In genomic region chr9:133119039-133119438, GRCh38 we compare ENCODE assay signal across 8 cellular contexts. TPM values are rescaled to one million over a fixed set of nuclear protein-coding genes. Genes with fewer than 3 reads are reported as not detected.
DNase-seq lines count a peak whose midpoint lies in the region; ATAC-seq and TF ChIP-seq lines count a peak whose summit lies in the region.

No MANE protein-coding gene starts in this region.

- H3K79me1 ChIP-seq in mesenchymal stem cell (replicated peaks; ENCODE audit: low read length, poor library complexity, severe bottlenecking) (peaks cover 22% of the 10 kb centered on the region), trophoblast cell (ENCODE audit: low read length) (peaks cover 5% of the 10 kb centered on the region)

- H3K79me2 ChIP-seq in trophoblast cell (ENCODE audit: control insufficient read depth, insufficient read depth, low read length, poor library complexity) = peaks cover 6% of the 10 kb centered on the region

- no peak overlapping the region for H2AK5ac ChIP-seq in mesenchymal stem cell (ENCODE audit: low read length, severe bottlenecking)
- H2AK5ac ChIP-seq in trophoblast cell (ENCODE audit: low read length) = no peak overlapping the region

- H3K9me3 Mint-ChIP-seq in activated CD4-positive, alpha-beta T cell treated with anti-CD3 and anti-CD28 coated beads for 36 hours (ENCODE audit: low read depth) = no peaks in the 10 kb centered on the region
- no peaks in the 10 kb centered on the region for H3K9me3 Mint-ChIP-seq in activated CD4-positive, alpha-beta T cell treated with anti-CD3 and anti-CD28 coated beads, Interleukin-2, amount 10 ng/mL, durations not matched to agents 7 days and 5 days
- H3K9me3 Mint-ChIP-seq in dendritic cell treated with granulocyte-macrophage colony-stimulating factor and Interleukin-4, amounts not matched to agents 40 ng/mL and 50 ng/mL, for 4 days = no peaks in the 10 kb centered on the region

- H3K27me3 Mint-ChIP-seq in activated CD4-positive, alpha-beta T cell treated with anti-CD3 and anti-CD28 coated beads for 36 hours = no peaks in the 10 kb centered on the region
- H3K27me3 Mint-ChIP-seq in activated CD4-positive, alpha-beta T cell treated with anti-CD3 and anti-CD28 coated beads, Interleukin-2, amount 10 ng/mL, durations not matched to agents 7 days and 5 days = no peaks in the 10 kb centered on the region
- no peaks in the 10 kb centered on the region for H3K27me3 Mint-ChIP-seq in dendritic cell treated with granulocyte-macrophage colony-stimulating factor and Interleukin-4, amounts not matched to agents 40 ng/mL and 50 ng/mL, for 4 days

- peaks cover 62% of the 10 kb centered on the region for H3K4me1 Mint-ChIP-seq in activated CD4-positive, alpha-beta T cell treated with anti-CD3 and anti-CD28 coated beads for 36 hours
- peaks cover 72% of the 10 kb centered on the region for H3K4me1 Mint-ChIP-seq in activated CD4-positive, alpha-beta T cell treated with anti-CD3 and anti-CD28 coated beads, Interleukin-2, amount 10 ng/mL, durations not matched to agents 7 days and 5 days
- peaks cover 81% of the 10 kb centered on the region for H3K4me1 Mint-ChIP-seq in dendritic cell treated with granulocyte-macrophage colony-stimulating factor and Interleukin-4, amounts not matched to agents 40 ng/mL and 50 ng/mL, for 4 days (ENCODE audit: low read depth)

- H3K27ac ChIP-seq in mesenchymal stem cell (ENCODE audit: low read length, poor library complexity, severe bottlenecking) (no peak overlapping the region), thoracic aorta (no peak overlapping the region), trophoblast cell (ENCODE audit: low read depth, low read length) (no peak overlapping the region)

- H3K4me1 ChIP-seq in mesenchymal stem cell (ENCODE audit: control insufficient read depth, insufficient read depth, low read depth, low read length) (peaks cover 77% of the 10 kb centered on the region), thoracic aorta (ENCODE audit: control insufficient read depth in 1 of 2, low read depth in 2 of 2) (peaks cover 23 to 68% of the 10 kb centered on the region in 2 donors), trophoblast cell (ENCODE audit: control insufficient read depth in 1 of 2, insufficient read depth in 2 of 2, low read length in 2 of 2) (peaks cover 34 to 35% of the 10 kb centered on the region in 2 experiments)

- H4K8ac ChIP-seq in mesenchymal stem cell (ENCODE audit: low read length) = no peak overlapping the region
- no peak overlapping the region for H4K8ac ChIP-seq in trophoblast cell (ENCODE audit: low read depth, low read length)

- CTCF ChIA-PET in activated CD4-positive, alpha-beta T cell treated with anti-CD3 and anti-CD28 coated beads for 36 hours (lab: Charles Lee) = interaction anchor here (1.0 to 11.8 kb wide), 3 partner anchors 10 to 87 kb away, joined by 3 to 139 read pairs (median 3); no protein-coding TSS in a partner anchor
- CTCF ChIA-PET in activated CD4-positive, alpha-beta T cell treated with anti-CD3 and anti-CD28 coated beads, Interleukin-2, amount 10 ng/mL, durations not matched to agents 7 days and 5 days (lab: Charles Lee) = interaction anchor here (0.8 to 5.2 kb wide), 8 partner anchors 9 to 97 kb away, joined by 3 to 45 read pairs (median 8); no protein-coding TSS in a partner anchor

- POLR2A ChIA-PET in activated CD4-positive, alpha-beta T cell treated with anti-CD3 and anti-CD28 coated beads for 36 hours (lab: Charles Lee) = interaction anchor here (1.4 kb wide), 1 partner anchor 25 kb away, joined by 4 read pairs; no protein-coding TSS in a partner anchor
- POLR2A ChIA-PET in activated CD4-positive, alpha-beta T cell treated with anti-CD3 and anti-CD28 coated beads, Interleukin-2, amount 10 ng/mL, durations not matched to agents 7 days and 5 days (lab: Charles Lee) = no interaction called here

- H3K9me3 ChIP-seq in mesenchymal stem cell (ENCODE audit: control insufficient read depth, low read length) = no peaks in the 10 kb centered on the region
- H3K9me3 ChIP-seq in thoracic aorta = no peaks in the 10 kb centered on the region
- peaks cover 4% of the 10 kb centered on the region for H3K9me3 ChIP-seq in trophoblast cell (ENCODE audit: insufficient read depth, low read depth, low read length)

- ATAC-seq in activated CD4-positive, alpha-beta T cell treated with anti-CD3 and anti-CD28 coated beads for 36 hours = no peak
- no peak for ATAC-seq in thoracic aorta (ENCODE audit: insufficient number of reproducible peaks, low FRiP score, low read depth)
- ATAC-seq in GM18517 (IDR thresholded peaks at IDR 0.05; ENCODE audit: unreplicated experiment) = no peak

- peaks cover 4% of the 10 kb centered on the region for H3K36me3 Mint-ChIP-seq in activated CD4-positive, alpha-beta T cell treated with anti-CD3 and anti-CD28 coated beads for 36 hours (ENCODE audit: low read depth)
- no peaks in the 10 kb centered on the region for H3K36me3 Mint-ChIP-seq in activated CD4-positive, alpha-beta T cell treated with anti-CD3 and anti-CD28 coated beads, Interleukin-2, amount 10 ng/mL, durations not matched to agents 7 days and 5 days (ENCODE audit: low read depth)
- peaks cover 59% of the 10 kb centered on the region for H3K36me3 Mint-ChIP-seq in dendritic cell treated with granulocyte-macrophage colony-stimulating factor and Interleukin-4, amounts not matched to agents 40 ng/mL and 50 ng/mL, for 4 days (ENCODE audit: low read depth)

- H2AFZ ChIP-seq in mesenchymal stem cell (ENCODE audit: low read depth, low read length) = no peak overlapping the region
- H2AFZ ChIP-seq in trophoblast cell (ENCODE audit: insufficient read depth, low read length, poor library complexity) = no peak overlapping the region

- H2BK120ac ChIP-seq in mesenchymal stem cell (ENCODE audit: low read depth, low read length) (no peak overlapping the region), trophoblast cell (ENCODE audit: insufficient read depth, low read length, poor library complexity) (no peak overlapping the region)

- DNase-seq in activated CD4-positive, alpha-beta T cell treated with anti-CD3 and anti-CD28 coated beads for 36 hours = no peak
- DNase-seq in activated CD4-positive, alpha-beta T cell treated with anti-CD3 and anti-CD28 coated beads, Interleukin-2, amount 10 ng/mL, durations not matched to agents 7 days and 5 days = no peak
- DNase-seq in mesenchymal stem cell (no peak), thoracic aorta (ENCODE audit: low spot score) (no peak), RPMI8226 (no peak), trophoblast cell (no peak)

- H4K12ac ChIP-seq in trophoblast cell (ENCODE audit: low read depth, low read length) = no peak overlapping the region

- peak overlapping the region in 1 of 2 experiments; percentile 61 for H3K14ac ChIP-seq in mesenchymal stem cell (ENCODE audit: low read length in 2 of 2)
- no peak overlapping the region for H3K14ac ChIP-seq in trophoblast cell (ENCODE audit: low read length)

- peak overlapping the region; percentile 43 to 61 for H3K18ac ChIP-seq in mesenchymal stem cell (ENCODE audit: low read depth in 1 of 2, low read length in 2 of 2)
- H3K18ac ChIP-seq in trophoblast cell (ENCODE audit: low read length) = no peak overlapping the region

- intact Hi-C loops in activated CD4-positive, alpha-beta T cell treated with anti-CD3 and anti-CD28 coated beads for 36 hours (cut with DNase I, micrococcal nuclease) = no loop called here
- intact Hi-C loops in dendritic cell treated with granulocyte-macrophage colony-stimulating factor and Interleukin-4, amounts not matched to agents 40 ng/mL and 50 ng/mL, for 4 days (cut with micrococcal nuclease) = no loop called here

- H3K4ac ChIP-seq in mesenchymal stem cell (ENCODE audit: low read depth in 1 of 2, low read length in 2 of 2) (peak overlapping the region in 1 of 2 experiments; percentile 67), trophoblast cell (ENCODE audit: low read depth, low read length) (no peak overlapping the region)

- peak overlapping the region; percentile 40 for H3K4me2 ChIP-seq in mesenchymal stem cell (ENCODE audit: low read length, poor library complexity, severe bottlenecking)
- no peak overlapping the region for H3K4me2 ChIP-seq in trophoblast cell (ENCODE audit: low read length)

- H4K91ac ChIP-seq in mesenchymal stem cell (ENCODE audit: low read length) = peak overlapping the region; percentile 55
- H4K91ac ChIP-seq in trophoblast cell (ENCODE audit: low read depth, low read length) = no peak overlapping the region

- H2BK12ac ChIP-seq in mesenchymal stem cell (ENCODE audit: low read length in 2 of 2) = no peak overlapping the region
- no peak overlapping the region for H2BK12ac ChIP-seq in trophoblast cell (ENCODE audit: low read length)

- peak overlapping the region in 1 of 2 experiments; percentile 90 for H3K4me3 ChIP-seq in mesenchymal stem cell (ENCODE audit: insufficient read depth in 1 of 2, low read depth in 1 of 2, low read length in 2 of 2)
- peak overlapping the region; percentile 82 for H3K4me3 ChIP-seq in thoracic aorta
- H3K4me3 ChIP-seq in trophoblast cell (ENCODE audit: low read depth, low read length) = no peak overlapping the region

- peak overlapping the region; percentile 18 for H3K4me3 Mint-ChIP-seq in activated CD4-positive, alpha-beta T cell treated with anti-CD3 and anti-CD28 coated beads for 36 hours
- no peak overlapping the region for H3K4me3 Mint-ChIP-seq in activated CD4-positive, alpha-beta T cell treated with anti-CD3 and anti-CD28 coated beads, Interleukin-2, amount 10 ng/mL, durations not matched to agents 7 days and 5 days
- H3K4me3 Mint-ChIP-seq in dendritic cell treated with granulocyte-macrophage colony-stimulating factor and Interleukin-4, amounts not matched to agents 40 ng/mL and 50 ng/mL, for 4 days = peak overlapping the region; percentile 82

- H3K27ac Mint-ChIP-seq in activated CD4-positive, alpha-beta T cell treated with anti-CD3 and anti-CD28 coated beads for 36 hours = no peak overlapping the region
- no peak overlapping the region for H3K27ac Mint-ChIP-seq in activated CD4-positive, alpha-beta T cell treated with anti-CD3 and anti-CD28 coated beads, Interleukin-2, amount 10 ng/mL, durations not matched to agents 7 days and 5 days
- H3K27ac Mint-ChIP-seq in dendritic cell treated with granulocyte-macrophage colony-stimulating factor and Interleukin-4, amounts not matched to agents 40 ng/mL and 50 ng/mL, for 4 days = peak overlapping the region; percentile 99

- H2BK5ac ChIP-seq in mesenchymal stem cell (ENCODE audit: low read depth, low read length, poor library complexity, severe bottlenecking) (no peak overlapping the region), trophoblast cell (ENCODE audit: low read depth, low read length, poor library complexity) (no peak overlapping the region)

- H3K27me3 ChIP-seq in mesenchymal stem cell (ENCODE audit: control insufficient read depth in 1 of 2, insufficient read depth in 1 of 2, low read length in 2 of 2) = no peaks in the 10 kb centered on the region
- no peaks in the 10 kb centered on the region for H3K27me3 ChIP-seq in thoracic aorta (replicated peaks; ENCODE audit: insufficient read depth)
- no peaks in the 10 kb centered on the region for H3K27me3 ChIP-seq in trophoblast cell (ENCODE audit: insufficient read depth, low read length)

- H3K9ac ChIP-seq in mesenchymal stem cell (ENCODE audit: low read length) (peak overlapping the region; percentile 91), trophoblast cell (ENCODE audit: low read length) (no peak overlapping the region)

- peaks cover 0 to 23% of the 10 kb centered on the region in 2 experiments for H3K36me3 ChIP-seq in mesenchymal stem cell (ENCODE audit: control insufficient read depth in 1 of 2, insufficient read depth in 2 of 2, low read depth in 1 of 2, low read length in 2 of 2)
- no peaks in the 10 kb centered on the region for H3K36me3 ChIP-seq in thoracic aorta
- no peaks in the 10 kb centered on the region for H3K36me3 ChIP-seq in trophoblast cell (ENCODE audit: control insufficient read depth in 1 of 2, insufficient read depth in 2 of 2, low read length in 2 of 2)

- no peak overlapping the region for H3K23ac ChIP-seq in mesenchymal stem cell (ENCODE audit: low read length in 2 of 2)
- no peak overlapping the region for H3K23ac ChIP-seq in trophoblast cell (ENCODE audit: low read length)

- no peak overlapping the region for H2BK15ac ChIP-seq in mesenchymal stem cell (ENCODE audit: low read depth, poor library complexity, severe bottlenecking)

- TF ChIP-seq CTCF in thoracic aorta (IDR thresholded peaks at IDR 0.05) = no peak

- 49% methylated on average over 10 of the region's 10 CpGs for WGBS in mesenchymal stem cell
- no CpG with 5 or more reads among the region's 10 CpGs for WGBS in trophoblast cell (ENCODE audit: extremely low coverage, insufficient coverage, insufficient read length)

RNA-seq across cellular contexts. Expression of gene RALGDS, which starts 2.0 kb away (rescaled TPM):
- total RNA-seq in activated CD4-positive, alpha-beta T cell treated with anti-CD3 and anti-CD28 coated beads for 36 hours = 10 to 100 TPM; 65.1 to 78.6 TPM
- total RNA-seq in activated CD4-positive, alpha-beta T cell treated with anti-CD3 and anti-CD28 coated beads, Interleukin-2, amount 10 ng/mL, durations not matched to agents 7 days and 5 days = 10 to 100 TPM; 79.1 to 92.3 TPM
- polyA plus RNA-seq in mesenchymal stem cell (2013, experiment 1 of 2) = 30.8 TPM
- 27.5 TPM for polyA plus RNA-seq in mesenchymal stem cell (2013, experiment 2 of 2)
- 10 to 100 TPM; 30.3 to 98.8 TPM for total RNA-seq in thoracic aorta
- polyA plus RNA-seq in trophoblast cell (2013) = 39.2 and 39.5 TPM in 2 replicates

RNA-seq across cellular contexts. Expression of gene GBGT1, which starts 44.7 kb away (rescaled TPM):
- total RNA-seq in activated CD4-positive, alpha-beta T cell treated with anti-CD3 and anti-CD28 coated beads for 36 hours = 1 to 10 TPM; 3.8 to 4.8 TPM
- 1 to 10 TPM; 2.4 to 2.7 TPM for total RNA-seq in activated CD4-positive, alpha-beta T cell treated with anti-CD3 and anti-CD28 coated beads, Interleukin-2, amount 10 ng/mL, durations not matched to agents 7 days and 5 days
- 15.3 TPM for polyA plus RNA-seq in mesenchymal stem cell (2013, experiment 1 of 2)
- polyA plus RNA-seq in mesenchymal stem cell (2013, experiment 2 of 2) = 14.4 TPM
- 10 to 100 TPM; 45.5 to 46.8 TPM for total RNA-seq in thoracic aorta
- polyA plus RNA-seq in trophoblast cell (2013) = 10.3 and 11.1 TPM in 2 replicates

RNA-seq across cellular contexts. Expression of gene CEL, which starts 57.3 kb away (rescaled TPM):
- total RNA-seq in activated CD4-positive, alpha-beta T cell treated with anti-CD3 and anti-CD28 coated beads for 36 hours = 1 to 10 TPM in 1 of 2 experiments, under 1 TPM in 1; 0.98 to 1.2 TPM
- total RNA-seq in activated CD4-positive, alpha-beta T cell treated with anti-CD3 and anti-CD28 coated beads, Interleukin-2, amount 10 ng/mL, durations not matched to agents 7 days and 5 days = 1 to 10 TPM; 2.8 to 3.5 TPM
- polyA plus RNA-seq in mesenchymal stem cell (2013, experiment 1 of 2) = 0.57 TPM
- 0.55 TPM for polyA plus RNA-seq in mesenchymal stem cell (2013, experiment 2 of 2)
- total RNA-seq in thoracic aorta = 1 to 10 TPM in 1 of 2 donors, under 1 TPM in 1; 0.78 to 5.3 TPM
- polyA plus RNA-seq in trophoblast cell (2013) = 1.3 and 1.6 TPM in 2 replicates

Comparison
In these comparisons a context has a peak if more than half of its experiments do, and no peak if none do; other contexts are left out.
1. RNA of gene GBGT1, which starts 44.7 kb away (total RNA-seq): 45.5 to 46.8 TPM in thoracic aorta; 3.8 to 4.8 TPM in activated CD4-positive, alpha-beta T cell treated with anti-CD3 and anti-CD28 coated beads for 36 hours and 2.4 to 2.7 TPM in activated CD4-positive, alpha-beta T cell treated with anti-CD3 and anti-CD28 coated beads, Interleukin-2, amount 10 ng/mL, durations not matched to agents 7 days and 5 days; every median in the first group is over 4 times any median in the second.